Comparison of ENCODE assay signal across 19 cellular contexts in genomic region chr10:31000867-31001266, GRCh38. TPM values are rescaled to one million over a fixed set of nuclear protein-coding genes. Genes with fewer than 3 reads are reported as not detected.
A peak's percentile ranks its signal among the peaks of the same experiment; 100 is the strongest.
DNase-seq lines count a peak whose midpoint lies in the region; ATAC-seq, FAIRE-seq and TF ChIP-seq lines count a peak whose summit lies in the region.
"Had no signal": no experiment of that assay in that cellular context is flagged by ENCODE, and none has a peak within 500 bp of the region (broad histone marks: within the 10 kb centered on the region; RNA-seq: fewer than 3 reads in every experiment).

No MANE protein-coding gene starts in this region.

- H3K27me3 ChIP-seq in left ventricle myocardium inferior (ENCODE audit: low read depth): no peaks in the 10 kb centered on the region
- no peaks in the 10 kb centered on the region for H3K27me3 ChIP-seq in upper lobe of right lung
- H3K27me3 ChIP-seq: cardiac muscle cell, gastroesophageal sphincter, uterus had no signal

- H3K27ac ChIP-seq in left ventricle myocardium inferior (replicated peaks): no peak overlapping the region
- H3K27ac ChIP-seq in upper lobe of right lung: no peak overlapping the region
- H3K27ac ChIP-seq: cardiac muscle cell, gastroesophageal sphincter, uterus had no signal

- H3K4me1 ChIP-seq in left ventricle myocardium inferior: peaks cover 54% of the 10 kb centered on the region
- H3K4me1 ChIP-seq in upper lobe of right lung: peaks cover 23% of the 10 kb centered on the region
- H3K4me1 ChIP-seq: uterus had no signal

- ATAC-seq in Right ventricle myocardium inferior: peak; percentile 24
- peak; percentile 70 for ATAC-seq in upper lobe of right lung
- no peak for ATAC-seq in HG02678 (IDR thresholded peaks at IDR 0.05; ENCODE audit: unreplicated experiment)
- ATAC-seq: gastroesophageal sphincter, PC-3 had no signal

- no peaks in the 10 kb centered on the region for H3K36me3 ChIP-seq in left ventricle myocardium inferior
- H3K36me3 ChIP-seq in upper lobe of right lung: no peaks in the 10 kb centered on the region
- H3K36me3 ChIP-seq: cardiac muscle cell, gastroesophageal sphincter, uterus had no signal

- FAIRE-seq in GM19239 (lab: Jason Lieb, UNC): no peak
- FAIRE-seq: GM12891 had no signal

- no peaks in the 10 kb centered on the region for H3K9me3 ChIP-seq in left ventricle myocardium inferior (replicated peaks)
- H3K9me3 ChIP-seq in upper lobe of right lung: no peaks in the 10 kb centered on the region
- H3K9me3 ChIP-seq: gastroesophageal sphincter, uterus had no signal

- intact Hi-C loops in Right ventricle myocardium inferior (cut with DNase I) (no loop called here), left ventricle myocardium inferior (cut with micrococcal nuclease) (no loop called here), upper lobe of right lung (cut with DNase I) (no loop called here)

- no peak overlapping the region for H3K4me3 ChIP-seq in left ventricle myocardium inferior
- H3K4me3 ChIP-seq in fibroblast of pulmonary artery (replicated peaks; ENCODE audit: low read depth, low read length): no peak overlapping the region
- H3K4me3 ChIP-seq in upper lobe of right lung: no peak overlapping the region
- H3K4me3 ChIP-seq: cardiac muscle cell, gastroesophageal sphincter, uterus had no signal

- DNase-seq in Right ventricle myocardium inferior (ENCODE audit: missing footprints) (no peak), left ventricle myocardium inferior (no peak), SKM-1 treated with dmso at 0.1 percent for 144 hours (lab: John Stamatoyannopoulos, UW; ENCODE audit: unreplicated experiment) (peak; percentile 36), fibroblast of pulmonary artery (ENCODE audit: low read depth) (peak; percentile 68), upper lobe of right lung (no peak), GM19239 (ENCODE audit: insufficient read length, low spot score) (no peak), A172 (ENCODE audit: low spot score) (no peak)
- DNase-seq: activated T-cell treated with anti-CD3 and anti-CD28 coated beads, Interleukin-2, amount 50 U/mL, for 24 hours; effector memory CD4-positive, alpha-beta T cell; GOT3; NCI-H1930; PC-3; stimulated activated CD4-positive, alpha-beta T cell treated with anti-CD3 and anti-CD28 coated beads, Interleukin-15, amount 100 ng/mL, for 24 hours; stimulated activated naive CD8-positive, alpha-beta T cell treated with anti-CD3 and anti-CD28 coated beads, Interleukin-15, amount 100 ng/mL, for 72 hours; uterus had no signal

- TF ChIP-seq CTCF in left ventricle myocardium inferior (IDR thresholded peaks at IDR 0.05; ENCODE audit: borderline replicate concordance) (no peak), fibroblast of pulmonary artery (IDR thresholded peaks at IDR 0.05; ENCODE audit: low read length, missing control alignments) (no peak), upper lobe of right lung (IDR thresholded peaks at IDR 0.05) (no peak)

RNA-seq across cellular contexts. Expression of gene ZNF438, which starts 30.8 kb away (rescaled TPM):
- total RNA-seq in Right ventricle myocardium inferior (12.8 TPM), left ventricle myocardium inferior (13.2 TPM), upper lobe of right lung (14.4 TPM)
- total RNA-seq in A172 (2014; rRNA removed; shearing (Covaris generic)): 5.1 and 6.2 TPM in 2 replicates

Comparison
In these comparisons a context has a peak if more than half of its experiments do, and no peak if none do; other contexts are left out.
1. DNase-seq: peak in SKM-1 treated with dmso at 0.1 percent for 144 hours (single experiment) and fibroblast of pulmonary artery (single experiment); none in Right ventricle myocardium inferior (single experiment), left ventricle myocardium inferior (single experiment), upper lobe of right lung (single experiment), GM19239 (single experiment) and A172 (single experiment).